Comparison of ENCODE assay signal across 9 cellular contexts in the genomic region with DNA sequence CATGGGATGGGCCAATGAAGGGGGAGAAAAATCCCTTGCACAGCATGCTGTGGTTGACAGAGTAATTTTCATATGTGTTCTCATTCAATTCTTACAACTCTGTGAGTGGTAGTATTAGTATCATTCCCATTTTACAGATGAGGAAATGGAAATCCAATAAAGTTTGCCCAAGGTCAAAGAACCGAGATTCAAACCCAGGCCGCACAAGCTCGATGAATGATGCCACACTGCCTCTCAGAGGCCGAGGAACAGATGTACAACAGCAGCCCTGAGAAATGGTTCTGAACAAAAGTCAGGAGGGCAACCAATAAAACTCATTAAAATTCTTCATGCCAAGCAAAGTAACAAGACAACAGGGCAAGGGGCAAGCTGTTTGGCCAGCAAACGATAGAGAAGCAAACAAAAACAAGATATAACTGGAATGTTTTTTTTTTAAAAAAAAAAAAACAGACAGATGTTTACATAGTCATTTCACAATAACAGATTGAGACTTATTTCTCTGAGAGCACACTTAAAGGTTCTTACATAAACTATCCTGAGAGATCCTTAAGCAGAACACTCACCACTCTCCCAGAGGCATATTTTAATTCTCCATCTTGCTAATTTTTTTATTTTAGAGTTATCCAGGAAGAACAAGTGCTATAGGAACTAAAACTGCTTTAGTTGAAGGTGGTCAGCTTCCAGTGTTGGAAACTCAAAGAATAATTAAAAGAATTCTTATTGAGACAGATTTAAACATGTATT.
DNase-seq lines count a peak whose midpoint lies in the region; ATAC-seq and TF ChIP-seq lines count a peak whose summit lies in the region.
"Had no signal": no experiment of that assay in that cellular context is flagged by ENCODE, and none has a peak within 500 bp of the region (broad histone marks: within the 10 kb centered on the region; RNA-seq: fewer than 3 reads in every experiment).

No MANE protein-coding gene starts in this region.

- H3K27ac ChIP-seq in 22Rv1 = no peak overlapping the region

- ATAC-seq in HG03196 (IDR thresholded peaks at IDR 0.05; ENCODE audit: unreplicated experiment) (no peak), GM18505 (IDR thresholded peaks at IDR 0.05; ENCODE audit: unreplicated experiment) (no peak)
- ATAC-seq: T-helper 17 cell had no signal

- DNase-seq in NCI-H524 (lab: John Stamatoyannopoulos, UW) (peak; percentile 62 to 92), erythroblast (lab: John Stamatoyannopoulos, UW) (peak; percentile 4 to 29), NK-92 (lab: John Stamatoyannopoulos, UW; ENCODE audit: unreplicated experiment) (no peak)
- no peak for DNase-seq in stimulated activated CD4-positive, alpha-beta T cell treated with anti-CD3 and anti-CD28 coated beads, Interleukin-4, amount 100 ng/mL, for 4 hours
- DNase-seq: T-helper 17 cell had no signal

- peak; percentile 81 for TF ChIP-seq CTCF in 22Rv1 (IDR thresholded peaks at IDR 0.05)
- TF ChIP-seq CTCF in GM12873 (IDR thresholded peaks at IDR 0.05; ENCODE audit: insufficient read depth, low read depth, low read length, missing control alignments) = peak; percentile 56

- TF ChIP-seq POLR2A in erythroblast (IDR thresholded peaks at IDR 0.05; ENCODE audit: low read length) (no peak), GM18505 (IDR thresholded peaks at IDR 0.05; ENCODE audit: borderline replicate concordance, extremely low read depth, insufficient read depth, insufficient read length) (no peak)

Comparison
In these comparisons a context has a peak if more than half of its experiments do, and no peak if none do; other contexts are left out.
1. DNase-seq: peak in NCI-H524 (2 of 2) and erythroblast (2 of 2); none in stimulated activated CD4-positive, alpha-beta T cell treated with anti-CD3 and anti-CD28 coated beads, Interleukin-4, amount 100 ng/mL, for 4 hours (0 of 2) and NK-92 (single experiment).